9 cellular contexts compared by ENCODE assay signal in the genomic region with DNA sequence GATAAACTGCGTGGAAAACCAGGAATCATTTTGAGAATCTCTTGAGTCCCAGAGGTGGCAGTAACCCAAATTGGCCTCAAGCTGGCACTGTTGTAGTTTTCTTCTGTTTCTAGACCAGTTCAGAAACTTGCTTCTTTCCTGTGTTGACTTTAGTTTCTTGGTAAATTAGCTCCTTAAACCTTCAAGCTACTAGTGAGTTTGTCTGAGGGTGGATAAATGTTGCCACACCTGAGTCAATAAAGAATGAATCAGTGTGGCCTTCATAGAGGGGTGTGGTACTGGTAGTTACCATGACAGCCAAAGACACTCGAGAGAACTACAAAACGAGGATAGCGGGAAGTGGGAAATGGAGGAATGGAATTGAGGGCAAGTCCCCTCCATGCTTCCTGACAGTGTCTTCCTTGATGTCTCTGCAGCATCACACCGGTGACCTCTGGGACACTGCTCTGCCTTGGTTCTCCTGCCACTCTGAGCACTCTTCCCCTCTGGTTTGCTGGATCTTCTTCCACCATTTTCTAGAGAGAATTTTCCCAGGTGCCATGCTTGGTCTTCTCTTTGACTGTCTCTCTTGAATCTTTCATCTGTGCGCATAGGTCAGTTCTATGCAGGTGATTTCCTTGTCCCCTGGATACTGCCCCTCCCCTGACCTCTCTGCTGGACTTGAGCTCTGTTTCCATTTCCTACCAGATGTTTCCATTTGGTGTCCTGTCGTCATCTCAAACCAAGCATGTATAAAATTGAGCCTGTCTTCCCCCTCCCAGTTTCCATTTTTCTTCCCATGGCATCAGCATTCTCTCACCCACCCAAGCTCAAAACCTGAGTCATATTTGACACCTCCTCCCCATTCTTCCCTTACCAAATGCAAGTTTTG. TPM values are rescaled to one million over a fixed set of nuclear protein-coding genes. Genes with fewer than 3 reads are reported as not detected.
DNase-seq lines count a peak whose midpoint lies in the region; ATAC-seq, FAIRE-seq and TF ChIP-seq lines count a peak whose summit lies in the region.
"Had no signal": no experiment of that assay in that cellular context is flagged by ENCODE, and none has a peak within 500 bp of the region (broad histone marks: within the 10 kb centered on the region; RNA-seq: fewer than 3 reads in every experiment).

No MANE protein-coding gene starts in this region.

- H4K20me1 ChIP-seq in astrocyte (ENCODE audit: insufficient read depth, low read length): peaks cover 16% of the 10 kb centered on the region

- H3K4me3 ChIP-seq in LNCaP clone FGC (ENCODE audit: low read depth, low read length) (no peak overlapping the region), astrocyte (ENCODE audit: insufficient read depth, low read depth, low read length) (no peak overlapping the region), liver (ENCODE audit: low read depth in 1 of 3, low read length in 3 of 3) (no peak overlapping the region)

- TF ChIP-seq CTCF in LNCaP clone FGC (IDR thresholded peaks at IDR 0.05; ENCODE audit: control insufficient read depth, extremely low read depth, insufficient read depth): peak; percentile 56
- TF ChIP-seq CTCF in astrocyte (IDR thresholded peaks at IDR 0.05; ENCODE audit: insufficient read depth, low read depth, low read length): peak; percentile 87
- TF ChIP-seq CTCF in liver (IDR thresholded peaks at IDR 0.05; ENCODE audit: low read depth, low read length, missing input control): peak; percentile 44

- H3K9me3 ChIP-seq in astrocyte (ENCODE audit: insufficient read depth, low read depth, low read length): no peaks in the 10 kb centered on the region
- no peaks in the 10 kb centered on the region for H3K9me3 ChIP-seq in liver (ENCODE audit: control insufficient read depth in 4 of 4, low read length in 3 of 4)

- peak; percentile 45 for DNase-seq in activated CD4-positive, alpha-beta T cell treated with anti-CD3 and anti-CD28 coated beads for 36 hours
- DNase-seq in activated CD4-positive, alpha-beta T cell treated with anti-CD3 and anti-CD28 coated beads, Interleukin-2, amount 50 U/mL, for 4 hours: no peak
- peak; percentile 91 for DNase-seq in LNCaP clone FGC (ENCODE audit: low read depth)
- peak; percentile 49 for DNase-seq in astrocyte (ENCODE audit: low read depth)
- DNase-seq in UCSD-AML1 (lab: John Stamatoyannopoulos, UW; ENCODE audit: unreplicated experiment): no peak
- no peak for DNase-seq in stimulated activated CD4-positive, alpha-beta T cell treated with anti-CD3 and anti-CD28 coated beads, Interleukin-2, amount 100 ng/mL, for 48 hours

- FAIRE-seq in astrocyte (lab: Jason Lieb, UNC): no peak

- peaks cover 55% of the 10 kb centered on the region for H3K4me1 Mint-ChIP-seq in activated CD4-positive, alpha-beta T cell treated with anti-CD3 and anti-CD28 coated beads for 36 hours
- H3K4me1 Mint-ChIP-seq in astrocyte (ENCODE audit: low read depth, unreplicated experiment): peaks cover 21% of the 10 kb centered on the region

- 72% methylated on average over 7 of the region's 7 CpGs for WGBS in liver

- H3K27me3 ChIP-seq in astrocyte (ENCODE audit: insufficient read depth, low read length) (no peaks in the 10 kb centered on the region), liver (ENCODE audit: control insufficient read depth in 4 of 4, insufficient read depth in 4 of 4, low read length in 3 of 4) (no peaks in the 10 kb centered on the region)

- H3K27ac ChIP-seq in astrocyte (ENCODE audit: low read depth, low read length): no peak overlapping the region
- H3K27ac ChIP-seq in liver (ENCODE audit: low read depth in 1 of 2, low read length in 2 of 2): no peak overlapping the region

- no peak overlapping the region for H3K9ac ChIP-seq in astrocyte (ENCODE audit: low read length)
- no peak overlapping the region for H3K9ac ChIP-seq in liver (ENCODE audit: low read depth in 1 of 2, low read length in 2 of 2)

- H3K36me3 Mint-ChIP-seq in activated CD4-positive, alpha-beta T cell treated with anti-CD3 and anti-CD28 coated beads for 36 hours (ENCODE audit: low read depth): peaks cover 1% of the 10 kb centered on the region
- H3K36me3 Mint-ChIP-seq in astrocyte (ENCODE audit: low read depth, unreplicated experiment): no peaks in the 10 kb centered on the region

- H3K4me1 ChIP-seq in astrocyte (ENCODE audit: insufficient read depth, low read length) (peaks cover 20% of the 10 kb centered on the region), liver (ENCODE audit: control insufficient read depth in 4 of 4, insufficient read depth in 4 of 4, low read length in 3 of 4) (peaks cover 0 to 5% (median 1%) of the 10 kb centered on the region in 4 donors)

- no peak overlapping the region for H3K4me2 ChIP-seq in astrocyte (ENCODE audit: low read length)

- ATAC-seq in activated CD4-positive, alpha-beta T cell treated with anti-CD3 and anti-CD28 coated beads for 36 hours: peak; percentile 77
- ATAC-seq in GM21723 (IDR thresholded peaks at IDR 0.05; ENCODE audit: unreplicated experiment): no peak

- intact Hi-C loops in activated CD4-positive, alpha-beta T cell treated with anti-CD3 and anti-CD28 coated beads for 36 hours (cut with DNase I, micrococcal nuclease): loop anchor here in 1 of 2 experiments (1.0 kb wide), 1 partner anchor 36 kb away; no protein-coding TSS in a partner anchor

- CTCF ChIA-PET in activated CD4-positive, alpha-beta T cell treated with anti-CD3 and anti-CD28 coated beads for 36 hours (lab: Charles Lee): interaction anchor here (0.6 to 5.3 kb wide), 38 partner anchors 9 to 1214 kb away, joined by 3 to 62 read pairs (median 4); partner anchors contain the start of genes CLCF1 and SSH3

- no peak overlapping the region for H3K4me3 Mint-ChIP-seq in activated CD4-positive, alpha-beta T cell treated with anti-CD3 and anti-CD28 coated beads for 36 hours
- H3K4me3 Mint-ChIP-seq in astrocyte (ENCODE audit: unreplicated experiment): no peak overlapping the region
- H3K4me3 Mint-ChIP-seq: dendritic cell treated with granulocyte-macrophage colony-stimulating factor and Interleukin-4, amounts not matched to agents 40 ng/mL and 50 ng/mL, for 4 days had no signal

- H3K36me3 ChIP-seq in astrocyte (ENCODE audit: insufficient read depth, low read length) (no peaks in the 10 kb centered on the region), liver (ENCODE audit: control insufficient read depth in 4 of 4, insufficient read depth in 3 of 4, low read depth in 1 of 4, low read length in 3 of 4) (peaks cover 0 to 1% (median 0%) of the 10 kb centered on the region in 4 donors)

- peaks cover 3% of the 10 kb centered on the region for H3K9me3 Mint-ChIP-seq in activated CD4-positive, alpha-beta T cell treated with anti-CD3 and anti-CD28 coated beads for 36 hours (ENCODE audit: low read depth)
- no peaks in the 10 kb centered on the region for H3K9me3 Mint-ChIP-seq in astrocyte (ENCODE audit: unreplicated experiment)
- H3K9me3 Mint-ChIP-seq: dendritic cell treated with granulocyte-macrophage colony-stimulating factor and Interleukin-4, amounts not matched to agents 40 ng/mL and 50 ng/mL, for 4 days had no signal

- H3K27me3 Mint-ChIP-seq in activated CD4-positive, alpha-beta T cell treated with anti-CD3 and anti-CD28 coated beads for 36 hours: no peaks in the 10 kb centered on the region
- no peaks in the 10 kb centered on the region for H3K27me3 Mint-ChIP-seq in astrocyte (ENCODE audit: low read depth, unreplicated experiment)
- H3K27me3 Mint-ChIP-seq: dendritic cell treated with granulocyte-macrophage colony-stimulating factor and Interleukin-4, amounts not matched to agents 40 ng/mL and 50 ng/mL, for 4 days had no signal

- no peak overlapping the region for H2AFZ ChIP-seq in astrocyte (ENCODE audit: low read depth, low read length)

- peak overlapping the region; percentile 89 for H3K27ac Mint-ChIP-seq in activated CD4-positive, alpha-beta T cell treated with anti-CD3 and anti-CD28 coated beads for 36 hours
- no peak overlapping the region for H3K27ac Mint-ChIP-seq in astrocyte (ENCODE audit: unreplicated experiment)
- H3K27ac Mint-ChIP-seq: dendritic cell treated with granulocyte-macrophage colony-stimulating factor and Interleukin-4, amounts not matched to agents 40 ng/mL and 50 ng/mL, for 4 days had no signal

- POLR2A ChIA-PET in activated CD4-positive, alpha-beta T cell treated with anti-CD3 and anti-CD28 coated beads for 36 hours (lab: Charles Lee): interaction anchor here (0.6 kb wide), 1 partner anchor 36 kb away, joined by 3 read pairs; no protein-coding TSS in a partner anchor

- peak; percentile 53 to 59 for TF ChIP-seq RAD21 in liver (IDR thresholded peaks at IDR 0.05)

- peaks cover under 1% of the 10 kb centered on the region for H3K79me2 ChIP-seq in astrocyte (ENCODE audit: insufficient read depth, low read length)

TF ChIP-seq in liver, 16 proteins besides CTCF, POLR2A, EP300 and RAD21 (continues in another document):
- TF ChIP-seq YY1 (IDR thresholded peaks at IDR 0.05) (no peak), FOXA2 (IDR thresholded peaks at IDR 0.05) (peak; percentile 57)

RNA-seq across cellular contexts. Expression of gene POLD4, which starts 7.2 kb away (rescaled TPM):
- 10 to 100 TPM; 31.3 to 37.5 TPM for total RNA-seq in activated CD4-positive, alpha-beta T cell treated with anti-CD3 and anti-CD28 coated beads for 36 hours
- total RNA-seq in astrocyte (53.5 and 69.2 TPM in 2 replicates), liver (10 to 100 TPM; 18.8 to 53.0 TPM)
- polyA plus RNA-seq in liver: 100 to 1,000 TPM; 119 to 246 TPM

RNA-seq across cellular contexts. Expression of gene CLCF1, which starts 27.2 kb away (rescaled TPM):
- total RNA-seq in activated CD4-positive, alpha-beta T cell treated with anti-CD3 and anti-CD28 coated beads for 36 hours: under 1 TPM; 0.09 to 0.27 TPM
- total RNA-seq in astrocyte (17.4 and 17.6 TPM in 2 replicates), liver (under 1 TPM; 0.17 to 0.23 TPM)
- polyA plus RNA-seq in liver: 1 to 10 TPM in 1 of 2 donors, under 1 TPM in 1; 0.14 to 1.8 TPM

RNA-seq across cellular contexts. Expression of gene SSH3, which starts 42.9 kb away (rescaled TPM):
- 10 to 100 TPM in 1 of 2 experiments, 1 to 10 TPM in 1; 6.0 to 11.1 TPM for total RNA-seq in activated CD4-positive, alpha-beta T cell treated with anti-CD3 and anti-CD28 coated beads for 36 hours
- total RNA-seq in astrocyte (19.1 and 20.1 TPM in 2 replicates), liver (10 to 100 TPM in 1 of 2 donors, 1 to 10 TPM in 1; 4.8 to 10.4 TPM)
- 1 to 10 TPM; 7.6 to 8.7 TPM for polyA plus RNA-seq in liver

RNA-seq across cellular contexts. Expression of gene RAD9A, which starts 45.6 kb away (rescaled TPM):
- total RNA-seq in activated CD4-positive, alpha-beta T cell treated with anti-CD3 and anti-CD28 coated beads for 36 hours: 10 to 100 TPM; 28.8 to 30.0 TPM
- total RNA-seq in astrocyte: 9.2 and 9.4 TPM in 2 replicates
- total RNA-seq in liver: 1 to 10 TPM; 5.9 to 8.6 TPM
- polyA plus RNA-seq in liver: 1 to 10 TPM; 4.5 to 5.4 TPM

RNA-seq across cellular contexts. Expression of gene PPP1CA, which starts 55.5 kb away (rescaled TPM):
- total RNA-seq in activated CD4-positive, alpha-beta T cell treated with anti-CD3 and anti-CD28 coated beads for 36 hours: 100 to 1,000 TPM; 199 to 227 TPM
- total RNA-seq in astrocyte: 157 and 159 TPM in 2 replicates
- 10 to 100 TPM; 62.4 to 92.9 TPM for total RNA-seq in liver
- 10 to 100 TPM; 74.2 to 77.6 TPM for polyA plus RNA-seq in liver

Comparison
In these comparisons a context has a peak if more than half of its experiments do, and no peak if none do; other contexts are left out.
1. DNase-seq: peak in activated CD4-positive, alpha-beta T cell treated with anti-CD3 and anti-CD28 coated beads for 36 hours (single experiment), LNCaP clone FGC (single experiment) and astrocyte (single experiment); none in activated CD4-positive, alpha-beta T cell treated with anti-CD3 and anti-CD28 coated beads, Interleukin-2, amount 50 U/mL, for 4 hours (0 of 2), UCSD-AML1 (single experiment) and stimulated activated CD4-positive, alpha-beta T cell treated with anti-CD3 and anti-CD28 coated beads, Interleukin-2, amount 100 ng/mL, for 48 hours (0 of 2).
2. RNA of gene CLCF1, which starts 27.2 kb away (total RNA-seq): 17.4 to 17.6 TPM in astrocyte; 0.09 to 0.27 TPM in activated CD4-positive, alpha-beta T cell treated with anti-CD3 and anti-CD28 coated beads for 36 hours and 0.17 to 0.23 TPM in liver; every median in the first group is over 10 times any median in the second.
3. Peak in every context shown above with its lines, with median percentiles within 50 percentile points of each other: CTCF ChIP-seq.